In genomic region chr9:127158995-127159801, GRCh38 we compare ENCODE assay signal across 8 cellular contexts. TPM values are rescaled to one million over a fixed set of nuclear protein-coding genes. Genes with fewer than 3 reads are reported as not detected.
DNase-seq lines count a peak whose midpoint lies in the region; ATAC-seq and TF ChIP-seq lines count a peak whose summit lies in the region.

No MANE protein-coding gene starts in this region.

- ATAC-seq in GM19035 (IDR thresholded peaks at IDR 0.05; ENCODE audit: unreplicated experiment) (no peak), HG03457 (IDR thresholded peaks at IDR 0.05; ENCODE audit: unreplicated experiment) (no peak), natural killer cell (no peak), GM19395 (IDR thresholded peaks at IDR 0.05; ENCODE audit: unreplicated experiment) (no peak)

- no peak overlapping the region for H3K27ac Mint-ChIP-seq in progenitor cell of endocrine pancreas
- H3K27ac Mint-ChIP-seq in natural killer cell, result peak overlapping the region in 1 of 2 donors; percentile 10

- DNase-seq in GM04504 (ENCODE audit: low read depth) (peak; percentile 71), SK-N-DZ (ENCODE audit: low spot score) (peak; percentile 48), globus pallidus (ENCODE audit: low spot score) (peak; percentile 81), progenitor cell of endocrine pancreas (ENCODE audit: low spot score, unreplicated experiment) (no peak), natural killer cell (no peak)

- H3K9me3 Mint-ChIP-seq in progenitor cell of endocrine pancreas (ENCODE audit: low read depth), result no peaks in the 10 kb centered on the region
- no peaks in the 10 kb centered on the region for H3K9me3 Mint-ChIP-seq in natural killer cell

- no peaks in the 10 kb centered on the region for H3K36me3 Mint-ChIP-seq in progenitor cell of endocrine pancreas (ENCODE audit: insufficient read depth)
- H3K36me3 Mint-ChIP-seq in natural killer cell, result no peaks in the 10 kb centered on the region

- no peak overlapping the region for H3K4me3 Mint-ChIP-seq in progenitor cell of endocrine pancreas (ENCODE audit: low read depth)
- H3K4me3 Mint-ChIP-seq in natural killer cell, result no peak overlapping the region

- no peaks in the 10 kb centered on the region for H3K27me3 Mint-ChIP-seq in progenitor cell of endocrine pancreas
- peaks cover 0 to 3% of the 10 kb centered on the region in 2 donors for H3K27me3 Mint-ChIP-seq in natural killer cell (ENCODE audit: low read depth in 2 of 2)

- H3K4me1 Mint-ChIP-seq in progenitor cell of endocrine pancreas (ENCODE audit: low read depth), result no peaks in the 10 kb centered on the region
- no peaks in the 10 kb centered on the region for H3K4me1 Mint-ChIP-seq in natural killer cell

- intact Hi-C loops in natural killer cell (cut with micrococcal nuclease), result no loop called here

- TF ChIP-seq CTCF in progenitor cell of endocrine pancreas (IDR thresholded peaks at IDR 0.05; ENCODE audit: unreplicated experiment) (peak; percentile 28), natural killer cell (IDR thresholded peaks at IDR 0.05) (no peak)

RNA-seq across cellular contexts. Expression of gene ANGPTL2, which starts 36.8 kb away (rescaled TPM):
- 6.2 and 8.2 TPM in 2 replicates for polyA plus RNA-seq in SK-N-DZ (2014; cell fraction: cytosol; rRNA removed)
- 3.3 and 4.0 TPM in 2 replicates for polyA plus RNA-seq in SK-N-DZ (2014; cell fraction: nucleus; rRNA removed)
- total RNA-seq in progenitor cell of endocrine pancreas (4.7 and 5.3 TPM in 2 replicates), natural killer cell (not detected)

Comparison
In these comparisons a context has a peak if more than half of its experiments do, and no peak if none do; other contexts are left out.
1. DNase-seq: peak in GM04504 (single experiment), SK-N-DZ (single experiment) and globus pallidus (single experiment); none in progenitor cell of endocrine pancreas (single experiment) and natural killer cell (single experiment).